Comparison of ENCODE assay signal across 15 cellular contexts in the genomic region with DNA sequence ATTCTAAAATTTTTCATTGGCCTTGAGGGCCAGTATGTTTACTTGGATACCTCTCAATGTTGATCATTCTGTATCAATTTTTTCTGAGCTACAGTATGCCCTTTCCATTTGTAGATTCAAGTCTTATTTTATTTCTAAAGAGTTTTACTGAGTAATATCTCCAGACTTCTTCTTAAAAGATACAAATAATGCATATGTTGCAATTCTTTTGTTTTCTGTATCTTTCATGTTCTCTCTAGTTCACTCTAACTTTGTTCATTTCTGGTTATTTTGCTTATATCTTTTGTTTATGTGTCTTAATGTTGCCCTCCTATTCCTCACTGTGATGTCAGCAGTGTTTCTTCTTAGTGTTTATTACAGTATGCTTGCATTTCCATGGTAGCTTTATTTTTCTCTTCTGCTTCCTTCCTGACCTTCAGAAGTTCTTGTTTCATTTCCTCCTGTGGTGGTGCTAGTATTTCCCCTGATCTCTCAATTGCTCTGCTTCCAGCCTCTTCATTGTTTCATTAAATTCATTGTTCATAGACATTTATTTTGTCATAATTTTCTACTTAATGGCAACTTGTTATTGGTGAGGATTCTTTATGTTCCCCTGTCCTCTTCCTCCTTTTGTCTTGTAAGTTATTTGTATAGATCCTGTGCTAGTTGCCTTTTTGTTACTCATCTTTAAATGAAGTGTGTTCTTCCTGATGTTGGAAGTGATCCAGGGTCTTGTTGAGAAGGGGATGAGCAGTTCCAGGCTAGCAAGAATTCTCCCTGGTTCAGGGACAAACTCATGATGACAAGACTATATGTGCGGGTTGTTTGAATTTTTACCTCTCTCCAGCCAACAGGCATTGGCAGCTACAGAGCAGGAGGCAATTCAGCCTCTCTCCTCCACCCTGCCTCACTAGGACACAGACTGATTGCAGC.
DNase-seq lines count a peak whose midpoint lies in the region; ATAC-seq, FAIRE-seq and TF ChIP-seq lines count a peak whose summit lies in the region.
"Had no signal": no experiment of that assay in that cellular context is flagged by ENCODE, and none has a peak within 500 bp of the region (broad histone marks: within the 10 kb centered on the region; RNA-seq: fewer than 3 reads in every experiment).

No MANE protein-coding gene starts in this region.

- POLR2A ChIA-PET in H1 (lab: Charles Lee; ENCODE audit: partially characterized antibody) (no interaction called here), Caco-2 (lab: Charles Lee) (no interaction called here), A673 (lab: Charles Lee; ENCODE audit: low non-redundant PET) (no interaction called here)
- POLR2A ChIA-PET in naive thymus-derived CD8-positive, alpha-beta T cell (lab: Charles Lee) = no interaction called here

- H3K79me2 ChIP-seq in OCI-LY1 (ENCODE audit: insufficient read depth, low read length) (no peaks in the 10 kb centered on the region), H1 (ENCODE audit: control insufficient read depth in 1 of 2, insufficient read depth in 2 of 2, low read length in 2 of 2) (no peaks in the 10 kb centered on the region)

- H3K27ac ChIP-seq in OCI-LY1 (ENCODE audit: low read depth, low read length, poor library complexity, severe bottlenecking) (peak overlapping the region; percentile 56), H1 (ENCODE audit: low read depth, low read length) (no peak overlapping the region), A673 (ENCODE audit: low read depth, low read length, poor library complexity, severe bottlenecking) (no peak overlapping the region)
- H3K27ac ChIP-seq: epithelial cell of prostate had no signal

- no peak for TF ChIP-seq RAD21 in H1 (IDR thresholded peaks at IDR 0.05 in 1 of 2, conservative IDR thresholded peaks at IDR 0.05 in 1 of 2; ENCODE audit: low read depth in 2 of 2, low read length in 2 of 2)

- H3K9me3 ChIP-seq in OCI-LY1 (ENCODE audit: low read length) (no peaks in the 10 kb centered on the region), H1 (ENCODE audit: insufficient read depth in 2 of 2, low read depth in 1 of 2, low read length in 1 of 2) (no peaks in the 10 kb centered on the region), Caco-2 (peaks cover 3% of the 10 kb centered on the region; the same call in 1 of the 2 replicates), A673 (ENCODE audit: low read depth, low read length, poor library complexity, severe bottlenecking) (no peaks in the 10 kb centered on the region)
- H3K9me3 ChIP-seq: stomach had no signal

- H3K27me3 Mint-ChIP-seq in naive thymus-derived CD8-positive, alpha-beta T cell = peaks cover 0 to 3% (median 0%) of the 10 kb centered on the region in 5 donors
- H3K27me3 Mint-ChIP-seq in Caco-2 (ENCODE audit: insufficient read depth, unreplicated experiment) = peaks cover 5% of the 10 kb centered on the region

- no peaks in the 10 kb centered on the region for H3F3A ChIP-seq in OCI-LY1 (ENCODE audit: insufficient read depth, low read length)

- H4K8ac ChIP-seq in H1 (ENCODE audit: extremely low read depth, insufficient read depth, low read length) = peak overlapping the region; percentile 22; the same call in 1 of the 2 replicates

- no peak for FAIRE-seq in H1 (lab: Jason Lieb, UNC)

- H3K9me2 ChIP-seq in OCI-LY1 (ENCODE audit: low read depth, low read length) = no peaks in the 10 kb centered on the region

- no peaks in the 10 kb centered on the region for H3K36me3 Mint-ChIP-seq in naive thymus-derived CD8-positive, alpha-beta T cell
- H3K36me3 Mint-ChIP-seq in Caco-2 (ENCODE audit: insufficient read depth, unreplicated experiment) = no peaks in the 10 kb centered on the region
- H3K36me3 Mint-ChIP-seq: CD4-positive, CD25-positive, alpha-beta regulatory T cell had no signal

- CTCF ChIA-PET in H1 (lab: Charles Lee; ENCODE audit: partially characterized antibody) = interaction anchor here (0.8 kb wide), 1 partner anchor 475 kb away, joined by 3 read pairs; no protein-coding TSS in a partner anchor
- CTCF ChIA-PET in Caco-2 (lab: Charles Lee) = no interaction called here
- CTCF ChIA-PET in A673 (lab: Charles Lee) = no interaction called here

- H3K4me1 Mint-ChIP-seq in naive thymus-derived CD8-positive, alpha-beta T cell = peaks cover 6 to 55% (median 28%) of the 10 kb centered on the region in 4 donors
- H3K4me1 Mint-ChIP-seq in Caco-2 (ENCODE audit: low read depth, unreplicated experiment) = peaks cover 17% of the 10 kb centered on the region

- H3K4me3 ChIP-seq in OCI-LY1 (ENCODE audit: low read depth, low read length, poor library complexity, severe bottlenecking) = no peak overlapping the region
- no peak overlapping the region for H3K4me3 ChIP-seq in H1 (ENCODE audit: extremely low read depth in 1 of 4, insufficient read depth in 2 of 4, low read depth in 3 of 4, low read length in 4 of 4)
- H3K4me3 ChIP-seq in Caco-2 (ENCODE audit: low read depth, low read length) = no peak overlapping the region
- H3K4me3 ChIP-seq in A673 (ENCODE audit: low read depth, low read length, poor library complexity, severe bottlenecking) = no peak overlapping the region
- H3K4me3 ChIP-seq: stomach had no signal

- H4K91ac ChIP-seq in H1 (replicated peaks; ENCODE audit: insufficient read length, low read length) = no peak overlapping the region

- no peak overlapping the region for H4K5ac ChIP-seq in H1 (ENCODE audit: insufficient read length, low read depth, low read length)

- H3K9ac ChIP-seq in OCI-LY1 (ENCODE audit: low read length) (no peak overlapping the region), H1 (replicated peaks in 1 of 4; ENCODE audit: extremely low read depth in 1 of 4, low read depth in 3 of 4, low read length in 3 of 4) (no peak overlapping the region)

- H3K27ac Mint-ChIP-seq in naive thymus-derived CD8-positive, alpha-beta T cell = peak overlapping the region in 8 of 10 donors; percentile 7 to 90 (median 66)
- no peak overlapping the region for H3K27ac Mint-ChIP-seq in Caco-2 (ENCODE audit: unreplicated experiment)
- H3K27ac Mint-ChIP-seq: CD4-positive, CD25-positive, alpha-beta regulatory T cell had no signal

- no peak overlapping the region for H2BK120ac ChIP-seq in H1 (replicated peaks; ENCODE audit: low read depth, low read length)

- H3K56ac ChIP-seq in H1 (replicated peaks; ENCODE audit: insufficient read length, low read depth, low read length) = no peak overlapping the region

- no peak overlapping the region for H2AFZ ChIP-seq in OCI-LY1 (ENCODE audit: low read length)
- no peak overlapping the region for H2AFZ ChIP-seq in H1 (ENCODE audit: low read length)

- peaks cover 63% of the 10 kb centered on the region for H3K4me1 ChIP-seq in OCI-LY1 (ENCODE audit: insufficient read depth, low read length, severe bottlenecking)
- H3K4me1 ChIP-seq in H1 (replicated peaks in 1 of 4; ENCODE audit: control insufficient read depth in 3 of 4, insufficient read depth in 4 of 4, low read length in 3 of 4) = peaks cover 0 to 8% (median 2%) of the 10 kb centered on the region in 4 experiments; a peak in 4 of 7 replicates
- H3K4me1 ChIP-seq in Caco-2 = peaks cover 15% of the 10 kb centered on the region; the same call in 1 of the 2 replicates
- H3K4me1 ChIP-seq in A673 (ENCODE audit: insufficient read depth, low read length, poor library complexity, severe bottlenecking) = no peaks in the 10 kb centered on the region

- peaks cover 0 to 8% (median 0%) of the 10 kb centered on the region in 9 donors for H3K9me3 Mint-ChIP-seq in naive thymus-derived CD8-positive, alpha-beta T cell
- no peaks in the 10 kb centered on the region for H3K9me3 Mint-ChIP-seq in Caco-2 (ENCODE audit: unreplicated experiment)

- H3K27me3 ChIP-seq in OCI-LY1 (ENCODE audit: insufficient read depth, low read length) (no peaks in the 10 kb centered on the region), H1 (replicated peaks in 1 of 4; ENCODE audit: control insufficient read depth in 3 of 4, extremely low read depth in 1 of 4, insufficient read depth in 3 of 4, low read length in 3 of 4) (no peaks in the 10 kb centered on the region), Caco-2 (replicated peaks; ENCODE audit: control insufficient read depth, insufficient read depth, low read length) (no peaks in the 10 kb centered on the region), A673 (replicated peaks; ENCODE audit: insufficient read depth, low read depth, low read length, poor library complexity) (peaks cover 27% of the 10 kb centered on the region)
- H3K27me3 ChIP-seq: stomach had no signal

- H3K4ac ChIP-seq in H1 (replicated peaks; ENCODE audit: insufficient read length, low read depth, low read length) = no peak overlapping the region

- TF ChIP-seq CTCF in OCI-LY1 (IDR thresholded peaks at IDR 0.05; ENCODE audit: low read length) (no peak), H1 (IDR thresholded peaks at IDR 0.05; ENCODE audit: control extremely low read depth in 1 of 3, insufficient read depth in 1 of 3, low read depth in 1 of 3, low read length in 3 of 3) (no peak), Caco-2 (IDR thresholded peaks at IDR 0.05; ENCODE audit: insufficient read depth in 1 of 2, low read depth in 1 of 2, low read length in 1 of 2, severe bottlenecking in 1 of 2, unreplicated experiment in 1 of 2) (no peak), A673 (conservative IDR thresholded peaks at IDR 0.05; ENCODE audit: low read depth, low read length) (no peak)

- TF ChIP-seq POLR2A in H1 (IDR thresholded peaks at IDR 0.05; ENCODE audit: control extremely low read depth in 1 of 2, low read depth in 2 of 2, low read length in 2 of 2) = no peak

- no peak overlapping the region for H3K23ac ChIP-seq in H1 (ENCODE audit: insufficient read length)

- H2BK12ac ChIP-seq in H1 (ENCODE audit: low read depth, low read length) = no peak overlapping the region

- H3K23me2 ChIP-seq in H1 (ENCODE audit: low read depth, low read length) = no peaks in the 10 kb centered on the region

- no peak overlapping the region for H2BK15ac ChIP-seq in H1 (ENCODE audit: low read length)

- H3K79me1 ChIP-seq in H1 (ENCODE audit: low read depth, low read length) = no peaks in the 10 kb centered on the region

- H3K14ac ChIP-seq in H1 (ENCODE audit: insufficient read length) = no peak overlapping the region

- DNase-seq in HCEC 1CT (peak; percentile 27), H1 (ENCODE audit: low read depth in 1 of 2, low spot score in 2 of 2) (no peak), midbrain (lab: John Stamatoyannopoulos, UW) (no peak), Caco-2 (no peak), A673 (ENCODE audit: low spot score) (no peak)
- DNase-seq in naive thymus-derived CD8-positive, alpha-beta T cell = peak in 3 of 10 donors; percentile 16 to 65 (median 42)
- DNase-seq: activated CD4-positive, CD25-positive, alpha-beta regulatory T cell treated with anti-CD3 and anti-CD28 coated beads, Interleukin-2, amount 50 U/mL, for 72 hours; activated T-cell treated with anti-CD3 and anti-CD28 coated beads, Interleukin-2, amount 50 U/mL, for 48 hours; CD4-positive, CD25-positive, alpha-beta regulatory T cell; NCI-H82; stomach; SW 1271 had no signal

- no peak overlapping the region for H2BK20ac ChIP-seq in H1 (ENCODE audit: low read length)

- BruUV-seq in Caco-2 (replicated peaks; lab: Mats Ljungman, UMichigan) (no TSS peak), A673 (replicated peaks; lab: Mats Ljungman, UMichigan) (no TSS peak)

- peak overlapping the region; percentile 17; the same call in 1 of the 2 replicates for H3K4me2 ChIP-seq in OCI-LY1 (ENCODE audit: low read length)
- H3K4me2 ChIP-seq in H1 (ENCODE audit: insufficient read depth in 1 of 2, low read depth in 2 of 2, low read length in 2 of 2) = no peak overlapping the region

- intact Hi-C loops in Caco-2 (cut with micrococcal nuclease; ENCODE audit: unreplicated experiment) (no loop called here), A673 (cut with micrococcal nuclease; ENCODE audit: unreplicated experiment) (no loop called here)

- no peaks in the 10 kb centered on the region for H4K20me1 ChIP-seq in OCI-LY1 (ENCODE audit: insufficient read depth, low read length)
- no peaks in the 10 kb centered on the region for H4K20me1 ChIP-seq in H1 (replicated peaks in 1 of 2; ENCODE audit: control insufficient read depth in 1 of 2, insufficient read depth in 2 of 2, low read length in 2 of 2)

- no peak overlapping the region; the same call in 1 of the 2 replicates for H2BK5ac ChIP-seq in H1 (ENCODE audit: low read depth, low read length)

- no peak for TF ChIP-seq EP300 in H1 (IDR thresholded peaks at IDR 0.05; ENCODE audit: borderline replicate concordance in 1 of 2, low read depth in 2 of 2, low read length in 2 of 2)

- H3K18ac ChIP-seq in H1 (ENCODE audit: extremely low read depth, low read length) = no peak overlapping the region

- WGBS in H1 (ENCODE audit: extremely low coverage in 1 of 2, insufficient coverage in 1 of 2, insufficient read length in 1 of 2, insufficient replicate concordance in 2 of 2, low coverage in 1 of 2, low lambda C conversion rate in 2 of 2, missing lambda C conversion rate in 1 of 2), 2 experiments = 91% methylated on average over 1 of the region's 1 CpG; no CpG with 5 or more reads in 1 of the 2 experiments

- peak; percentile 73 to 74 for ATAC-seq in naive thymus-derived CD8-positive, alpha-beta T cell
- no peak for ATAC-seq in HG03280 (IDR thresholded peaks at IDR 0.05; ENCODE audit: unreplicated experiment)

- peak overlapping the region in 3 of 10 donors; percentile 5 to 33 (median 11) for H3K4me3 Mint-ChIP-seq in naive thymus-derived CD8-positive, alpha-beta T cell
- no peak overlapping the region for H3K4me3 Mint-ChIP-seq in Caco-2 (ENCODE audit: unreplicated experiment)
- H3K4me3 Mint-ChIP-seq: CD4-positive, CD25-positive, alpha-beta regulatory T cell had no signal

- no peak overlapping the region for H2AK5ac ChIP-seq in H1 (ENCODE audit: low read depth, low read length)

- H3K36me3 ChIP-seq in OCI-LY1 (ENCODE audit: insufficient read depth, low read length) = no peaks in the 10 kb centered on the region
- no peaks in the 10 kb centered on the region for H3K36me3 ChIP-seq in H1 (ENCODE audit: control insufficient read depth in 2 of 4, insufficient read depth in 4 of 4, low read length in 3 of 4)
- no peaks in the 10 kb centered on the region for H3K36me3 ChIP-seq in Caco-2 (ENCODE audit: control insufficient read depth, insufficient read depth, low read length)
- H3K36me3 ChIP-seq in A673 (ENCODE audit: insufficient read depth, low read length, poor library complexity, severe bottlenecking) = no peaks in the 10 kb centered on the region
- H3K36me3 ChIP-seq: stomach had no signal
